1 cellular context compared by ENCODE assay signal in the genomic region with DNA sequence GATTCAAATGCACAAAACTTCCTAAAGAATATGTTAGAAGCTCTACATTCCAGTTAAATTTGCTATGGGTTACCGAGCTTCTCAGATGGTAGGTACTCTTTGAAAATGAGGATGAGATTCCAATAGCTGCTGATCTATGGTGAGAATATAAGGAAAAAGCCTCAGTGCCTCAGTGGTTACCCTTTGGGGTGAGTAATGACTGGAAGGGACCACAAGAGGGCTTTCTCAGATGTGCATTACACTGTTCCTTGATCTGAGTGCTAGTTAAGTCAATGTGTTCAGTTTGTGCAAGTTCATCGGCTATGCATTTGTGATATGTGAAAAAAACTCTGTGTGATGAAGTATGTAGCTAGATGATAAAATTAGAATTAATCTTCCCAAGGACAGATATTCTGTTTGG.
TF ChIP-seq lines count a peak whose summit lies in the region.

No MANE protein-coding gene starts in this region.

TF ChIP-seq in GM23338, 12 proteins besides CTCF, POLR2A, EP300 and RAD21 (continued from another document):
- TF ChIP-seq, protein P1, sequence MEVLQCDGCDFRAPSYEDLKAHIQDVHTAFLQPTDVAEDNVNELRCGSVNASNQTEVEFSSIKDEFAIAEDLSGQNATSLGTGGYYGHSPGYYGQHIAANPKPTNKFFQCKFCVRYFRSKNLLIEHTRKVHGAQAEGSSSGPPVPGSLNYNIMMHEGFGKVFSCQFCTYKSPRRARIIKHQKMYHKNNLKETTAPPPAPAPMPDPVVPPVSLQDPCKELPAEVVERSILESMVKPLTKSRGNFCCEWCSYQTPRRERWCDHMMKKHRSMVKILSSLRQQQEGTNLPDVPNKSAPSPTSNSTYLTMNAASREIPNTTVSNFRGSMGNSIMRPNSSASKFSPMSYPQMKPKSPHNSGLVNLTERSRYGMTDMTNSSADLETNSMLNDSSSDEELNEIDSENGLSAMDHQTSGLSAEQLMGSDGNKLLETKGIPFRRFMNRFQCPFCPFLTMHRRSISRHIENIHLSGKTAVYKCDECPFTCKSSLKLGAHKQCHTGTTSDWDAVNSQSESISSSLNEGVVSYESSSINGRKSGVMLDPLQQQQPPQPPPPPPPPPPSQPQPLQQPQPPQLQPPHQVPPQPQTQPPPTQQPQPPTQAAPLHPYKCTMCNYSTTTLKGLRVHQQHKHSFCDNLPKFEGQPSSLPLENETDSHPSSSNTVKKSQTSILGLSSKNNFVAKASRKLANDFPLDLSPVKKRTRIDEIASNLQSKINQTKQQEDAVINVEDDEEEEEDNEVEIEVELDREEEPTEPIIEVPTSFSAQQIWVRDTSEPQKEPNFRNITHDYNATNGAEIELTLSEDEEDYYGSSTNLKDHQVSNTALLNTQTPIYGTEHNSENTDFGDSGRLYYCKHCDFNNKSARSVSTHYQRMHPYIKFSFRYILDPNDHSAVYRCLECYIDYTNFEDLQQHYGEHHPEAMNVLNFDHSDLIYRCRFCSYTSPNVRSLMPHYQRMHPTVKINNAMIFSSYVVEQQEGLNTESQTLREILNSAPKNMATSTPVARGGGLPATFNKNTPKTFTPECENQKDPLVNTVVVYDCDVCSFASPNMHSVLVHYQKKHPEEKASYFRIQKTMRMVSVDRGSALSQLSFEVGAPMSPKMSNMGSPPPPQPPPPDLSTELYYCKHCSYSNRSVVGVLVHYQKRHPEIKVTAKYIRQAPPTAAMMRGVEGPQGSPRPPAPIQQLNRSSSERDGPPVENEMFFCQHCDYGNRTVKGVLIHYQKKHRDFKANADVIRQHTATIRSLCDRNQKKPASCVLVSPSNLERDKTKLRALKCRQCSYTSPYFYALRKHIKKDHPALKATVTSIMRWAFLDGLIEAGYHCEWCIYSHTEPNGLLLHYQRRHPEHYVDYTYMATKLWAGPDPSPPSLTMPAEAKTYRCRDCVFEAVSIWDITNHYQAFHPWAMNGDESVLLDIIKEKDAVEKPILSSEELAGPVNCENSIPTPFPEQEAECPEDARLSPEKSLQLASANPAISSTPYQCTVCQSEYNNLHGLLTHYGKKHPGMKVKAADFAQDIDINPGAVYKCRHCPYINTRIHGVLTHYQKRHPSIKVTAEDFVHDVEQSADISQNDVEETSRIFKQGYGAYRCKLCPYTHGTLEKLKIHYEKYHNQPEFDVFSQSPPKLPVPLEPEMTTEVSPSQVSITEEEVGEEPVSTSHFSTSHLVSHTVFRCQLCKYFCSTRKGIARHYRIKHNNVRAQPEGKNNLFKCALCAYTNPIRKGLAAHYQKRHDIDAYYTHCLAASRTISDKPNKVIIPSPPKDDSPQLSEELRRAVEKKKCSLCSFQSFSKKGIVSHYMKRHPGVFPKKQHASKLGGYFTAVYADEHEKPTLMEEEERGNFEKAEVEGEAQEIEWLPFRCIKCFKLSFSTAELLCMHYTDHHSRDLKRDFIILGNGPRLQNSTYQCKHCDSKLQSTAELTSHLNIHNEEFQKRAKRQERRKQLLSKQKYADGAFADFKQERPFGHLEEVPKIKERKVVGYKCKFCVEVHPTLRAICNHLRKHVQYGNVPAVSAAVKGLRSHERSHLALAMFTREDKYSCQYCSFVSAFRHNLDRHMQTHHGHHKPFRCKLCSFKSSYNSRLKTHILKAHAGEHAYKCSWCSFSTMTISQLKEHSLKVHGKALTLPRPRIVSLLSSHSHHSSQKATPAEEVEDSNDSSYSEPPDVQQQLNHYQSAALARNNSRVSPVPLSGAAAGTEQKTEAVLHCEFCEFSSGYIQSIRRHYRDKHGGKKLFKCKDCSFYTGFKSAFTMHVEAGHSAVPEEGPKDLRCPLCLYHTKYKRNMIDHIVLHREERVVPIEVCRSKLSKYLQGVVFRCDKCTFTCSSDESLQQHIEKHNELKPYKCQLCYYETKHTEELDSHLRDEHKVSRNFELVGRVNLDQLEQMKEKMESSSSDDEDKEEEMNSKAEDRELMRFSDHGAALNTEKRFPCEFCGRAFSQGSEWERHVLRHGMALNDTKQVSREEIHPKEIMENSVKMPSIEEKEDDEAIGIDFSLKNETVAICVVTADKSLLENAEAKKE (CRISPR knock-in tag; IDR thresholded peaks at IDR 0.05) = no peak
- TF ChIP-seq NANOG (IDR thresholded peaks at IDR 0.05; ENCODE audit: borderline replicate concordance) (no peak), CREB1 (CRISPR knock-in tag; IDR thresholded peaks at IDR 0.05; ENCODE audit: low read depth) (no peak)
- TF ChIP-seq, protein P2, sequence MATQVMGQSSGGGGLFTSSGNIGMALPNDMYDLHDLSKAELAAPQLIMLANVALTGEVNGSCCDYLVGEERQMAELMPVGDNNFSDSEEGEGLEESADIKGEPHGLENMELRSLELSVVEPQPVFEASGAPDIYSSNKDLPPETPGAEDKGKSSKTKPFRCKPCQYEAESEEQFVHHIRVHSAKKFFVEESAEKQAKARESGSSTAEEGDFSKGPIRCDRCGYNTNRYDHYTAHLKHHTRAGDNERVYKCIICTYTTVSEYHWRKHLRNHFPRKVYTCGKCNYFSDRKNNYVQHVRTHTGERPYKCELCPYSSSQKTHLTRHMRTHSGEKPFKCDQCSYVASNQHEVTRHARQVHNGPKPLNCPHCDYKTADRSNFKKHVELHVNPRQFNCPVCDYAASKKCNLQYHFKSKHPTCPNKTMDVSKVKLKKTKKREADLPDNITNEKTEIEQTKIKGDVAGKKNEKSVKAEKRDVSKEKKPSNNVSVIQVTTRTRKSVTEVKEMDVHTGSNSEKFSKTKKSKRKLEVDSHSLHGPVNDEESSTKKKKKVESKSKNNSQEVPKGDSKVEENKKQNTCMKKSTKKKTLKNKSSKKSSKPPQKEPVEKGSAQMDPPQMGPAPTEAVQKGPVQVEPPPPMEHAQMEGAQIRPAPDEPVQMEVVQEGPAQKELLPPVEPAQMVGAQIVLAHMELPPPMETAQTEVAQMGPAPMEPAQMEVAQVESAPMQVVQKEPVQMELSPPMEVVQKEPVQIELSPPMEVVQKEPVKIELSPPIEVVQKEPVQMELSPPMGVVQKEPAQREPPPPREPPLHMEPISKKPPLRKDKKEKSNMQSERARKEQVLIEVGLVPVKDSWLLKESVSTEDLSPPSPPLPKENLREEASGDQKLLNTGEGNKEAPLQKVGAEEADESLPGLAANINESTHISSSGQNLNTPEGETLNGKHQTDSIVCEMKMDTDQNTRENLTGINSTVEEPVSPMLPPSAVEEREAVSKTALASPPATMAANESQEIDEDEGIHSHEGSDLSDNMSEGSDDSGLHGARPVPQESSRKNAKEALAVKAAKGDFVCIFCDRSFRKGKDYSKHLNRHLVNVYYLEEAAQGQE (IDR thresholded peaks at IDR 0.05; ENCODE audit: unreplicated experiment) = no peak
TF ChIP-seq in GM23338: peak in this region for 0.
